In the genomic region with DNA sequence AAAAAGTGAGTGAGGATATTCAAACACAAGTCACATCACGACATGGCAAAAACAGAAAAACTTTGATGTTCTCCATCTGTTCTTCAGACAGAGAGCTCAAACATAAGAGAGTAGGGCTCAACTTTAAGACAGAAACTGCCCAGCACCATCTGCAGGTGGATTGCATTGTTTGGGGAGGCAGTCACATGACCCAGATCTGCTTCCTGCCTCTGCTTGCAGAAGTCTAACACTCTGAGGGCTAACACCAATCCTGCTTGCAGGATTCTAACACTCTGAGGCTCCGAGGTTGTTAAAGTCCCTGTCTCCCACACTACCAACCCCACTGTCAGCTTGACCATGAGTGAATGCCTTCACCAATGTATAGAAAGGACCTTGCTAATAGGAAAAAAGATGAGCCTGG, we compare ENCODE assay signal across 8 cellular contexts.
A peak's percentile ranks its signal among the peaks of the same experiment; 100 is the strongest.
DNase-seq lines count a peak whose midpoint lies in the region; ATAC-seq and TF ChIP-seq lines count a peak whose summit lies in the region.

No MANE protein-coding gene starts in this region.

- H3K36me3 ChIP-seq in WERI-Rb-1 (no peaks in the 10 kb centered on the region), hepatocyte (replicated peaks; ENCODE audit: insufficient read depth, low read depth) (no peaks in the 10 kb centered on the region)

- POLR2A ChIA-PET in activated naive CD8-positive, alpha-beta T cell treated with anti-CD3 and anti-CD28 coated beads, Interleukin-2, amount 10 ng/mL, durations not matched to agents 7 days and 5 days (lab: Charles Lee): no interaction called here

- peaks cover 3% of the 10 kb centered on the region for H3K9me3 ChIP-seq in WERI-Rb-1 (ENCODE audit: severe bottlenecking)
- H3K9me3 ChIP-seq in hepatocyte (ENCODE audit: low read depth): no peaks in the 10 kb centered on the region

- WGBS in hepatocyte (ENCODE audit: low lambda C conversion rate, missing lambda C conversion rate): 74% methylated on average over 2 of the region's 2 CpGs

- no peaks in the 10 kb centered on the region for H3K4me1 ChIP-seq in hepatocyte (ENCODE audit: insufficient read depth)

- no peak overlapping the region for H3K27ac Mint-ChIP-seq in activated naive CD8-positive, alpha-beta T cell treated with anti-CD3 and anti-CD28 coated beads, Interleukin-2, amount 10 ng/mL, durations not matched to agents 7 days and 5 days
- H3K27ac Mint-ChIP-seq in activated naive CD8-positive, alpha-beta T cell treated with anti-CD3 and anti-CD28 coated beads, Interleukin-2, amount 50 U/mL, for 24 hours: no peak overlapping the region

- peak; percentile 71 for ATAC-seq in activated naive CD8-positive, alpha-beta T cell treated with anti-CD3 and anti-CD28 coated beads, Interleukin-2, amount 10 ng/mL, durations not matched to agents 7 days and 5 days (ENCODE audit: low read depth)
- no peak for ATAC-seq in activated naive CD8-positive, alpha-beta T cell treated with anti-CD3 and anti-CD28 coated beads, Interleukin-2, amount 50 U/mL, for 24 hours
- ATAC-seq in HG02852 (IDR thresholded peaks at IDR 0.05; ENCODE audit: unreplicated experiment): peak; percentile 73

- DNase-seq in activated naive CD8-positive, alpha-beta T cell treated with anti-CD3 and anti-CD28 coated beads, Interleukin-2, amount 10 ng/mL, durations not matched to agents 7 days and 5 days: no peak
- no peak for DNase-seq in activated naive CD8-positive, alpha-beta T cell treated with anti-CD3 and anti-CD28 coated beads, Interleukin-2, amount 50 U/mL, for 24 hours
- DNase-seq in WERI-Rb-1: peak; percentile 40
- DNase-seq in middle frontal gyrus (ENCODE audit: extremely low spot score, low spot score): peak; percentile 4
- DNase-seq in HuH-7.5 (ENCODE audit: low spot score): no peak
- DNase-seq in hepatocyte (ENCODE audit: low spot score): no peak
- DNase-seq in NCI-H2107 treated with DMSO at 0.1 percent for 48 hours (lab: John Stamatoyannopoulos, UW; ENCODE audit: unreplicated experiment): no peak

- no peak overlapping the region for H3K4me3 ChIP-seq in WERI-Rb-1 (ENCODE audit: low read depth, low read length)
- no peak overlapping the region for H3K4me3 ChIP-seq in hepatocyte

- peak; percentile 26; the same call in 1 of the 2 replicates for TF ChIP-seq CTCF in WERI-Rb-1 (IDR thresholded peaks at IDR 0.05; ENCODE audit: low read depth, low read length)
- TF ChIP-seq CTCF in hepatocyte (IDR thresholded peaks at IDR 0.05; ENCODE audit: poor library complexity): no peak

- peaks cover 5% of the 10 kb centered on the region for H3K4me1 Mint-ChIP-seq in activated naive CD8-positive, alpha-beta T cell treated with anti-CD3 and anti-CD28 coated beads, Interleukin-2, amount 10 ng/mL, durations not matched to agents 7 days and 5 days
- H3K4me1 Mint-ChIP-seq in activated naive CD8-positive, alpha-beta T cell treated with anti-CD3 and anti-CD28 coated beads, Interleukin-2, amount 50 U/mL, for 24 hours: peaks cover 7% of the 10 kb centered on the region

- no peaks in the 10 kb centered on the region for H3K27me3 Mint-ChIP-seq in activated naive CD8-positive, alpha-beta T cell treated with anti-CD3 and anti-CD28 coated beads, Interleukin-2, amount 10 ng/mL, durations not matched to agents 7 days and 5 days
- H3K27me3 Mint-ChIP-seq in activated naive CD8-positive, alpha-beta T cell treated with anti-CD3 and anti-CD28 coated beads, Interleukin-2, amount 50 U/mL, for 24 hours: no peaks in the 10 kb centered on the region

- H3K9me3 Mint-ChIP-seq in activated naive CD8-positive, alpha-beta T cell treated with anti-CD3 and anti-CD28 coated beads, Interleukin-2, amount 10 ng/mL, durations not matched to agents 7 days and 5 days: no peaks in the 10 kb centered on the region
- H3K9me3 Mint-ChIP-seq in activated naive CD8-positive, alpha-beta T cell treated with anti-CD3 and anti-CD28 coated beads, Interleukin-2, amount 50 U/mL, for 24 hours: peaks cover 4% of the 10 kb centered on the region

- H3K36me3 Mint-ChIP-seq in activated naive CD8-positive, alpha-beta T cell treated with anti-CD3 and anti-CD28 coated beads, Interleukin-2, amount 10 ng/mL, durations not matched to agents 7 days and 5 days: no peaks in the 10 kb centered on the region
- H3K36me3 Mint-ChIP-seq in activated naive CD8-positive, alpha-beta T cell treated with anti-CD3 and anti-CD28 coated beads, Interleukin-2, amount 50 U/mL, for 24 hours (ENCODE audit: low read depth): peaks cover 1% of the 10 kb centered on the region

- H2AFZ ChIP-seq in hepatocyte: no peak overlapping the region

- no peak overlapping the region for H3K4me3 Mint-ChIP-seq in activated naive CD8-positive, alpha-beta T cell treated with anti-CD3 and anti-CD28 coated beads, Interleukin-2, amount 10 ng/mL, durations not matched to agents 7 days and 5 days
- H3K4me3 Mint-ChIP-seq in activated naive CD8-positive, alpha-beta T cell treated with anti-CD3 and anti-CD28 coated beads, Interleukin-2, amount 50 U/mL, for 24 hours: no peak overlapping the region

- no peak overlapping the region for H3K27ac ChIP-seq in WERI-Rb-1
- no peak overlapping the region for H3K27ac ChIP-seq in hepatocyte

- no peaks in the 10 kb centered on the region for H4K20me1 ChIP-seq in hepatocyte (ENCODE audit: insufficient read depth, poor library complexity, severe bottlenecking)

- no peaks in the 10 kb centered on the region for H3K79me2 ChIP-seq in hepatocyte

- no peaks in the 10 kb centered on the region for H3K9me2 ChIP-seq in hepatocyte (replicated peaks; ENCODE audit: insufficient read depth)

- H3K27me3 ChIP-seq in WERI-Rb-1 (ENCODE audit: insufficient read depth, low read depth, severe bottlenecking): no peaks in the 10 kb centered on the region
- H3K27me3 ChIP-seq in hepatocyte: no peaks in the 10 kb centered on the region

- no peak overlapping the region for H3K4me2 ChIP-seq in hepatocyte

Comparison
In these comparisons a context has a peak if more than half of its experiments do, and no peak if none do; other contexts are left out.
1. DNase-seq: peak in WERI-Rb-1 (single experiment) and middle frontal gyrus (single experiment); none in activated naive CD8-positive, alpha-beta T cell treated with anti-CD3 and anti-CD28 coated beads, Interleukin-2, amount 10 ng/mL, durations not matched to agents 7 days and 5 days (single experiment), activated naive CD8-positive, alpha-beta T cell treated with anti-CD3 and anti-CD28 coated beads, Interleukin-2, amount 50 U/mL, for 24 hours (single experiment), HuH-7.5 (single experiment), hepatocyte (single experiment) and NCI-H2107 treated with DMSO at 0.1 percent for 48 hours (single experiment).